Comparison of ENCODE assay signal across 13 cellular contexts in genomic region chr1:70140343-70140742, GRCh38.
DNase-seq lines count a peak whose midpoint lies in the region; ATAC-seq and TF ChIP-seq lines count a peak whose summit lies in the region.
"Had no signal": no experiment of that assay in that cellular context is flagged by ENCODE, and none has a peak within 500 bp of the region (broad histone marks: within the 10 kb centered on the region; RNA-seq: fewer than 3 reads in every experiment).

No MANE protein-coding gene starts in this region.

- H3K79me1 ChIP-seq in mesenchymal stem cell (replicated peaks; ENCODE audit: low read length, poor library complexity, severe bottlenecking), result no peaks in the 10 kb centered on the region

- intact Hi-C loops in left cardiac atrium (cut with DNase I), result no loop called here
- intact Hi-C loops in CD14-positive monocyte (cut with micrococcal nuclease), result no loop called here
- intact Hi-C loops in PC-9 (cut with micrococcal nuclease; ENCODE audit: unreplicated experiment), result no loop called here

- no peak overlapping the region for H4K8ac ChIP-seq in mesenchymal stem cell (ENCODE audit: low read length)

- H3F3A ChIP-seq in PC-9 (ENCODE audit: insufficient read depth, low read depth), result no peaks in the 10 kb centered on the region; the same call in 1 of the 2 replicates

- H3K4ac ChIP-seq in mesenchymal stem cell (ENCODE audit: low read depth in 1 of 2, low read length in 2 of 2), result no peak overlapping the region

- no peak overlapping the region for H2BK12ac ChIP-seq in mesenchymal stem cell (ENCODE audit: low read length in 2 of 2)

- no peaks in the 10 kb centered on the region; the same call in 1 of the 2 replicates for H4K20me1 ChIP-seq in PC-9 (ENCODE audit: insufficient read depth)

- H3K23ac ChIP-seq in mesenchymal stem cell (ENCODE audit: low read length in 2 of 2), result no peak overlapping the region

- no peak overlapping the region for H2BK15ac ChIP-seq in mesenchymal stem cell (ENCODE audit: low read depth, poor library complexity, severe bottlenecking)

- no peak overlapping the region for H3K4me3 ChIP-seq in right atrium auricular region
- H3K4me3 ChIP-seq in mesenchymal stem cell (ENCODE audit: insufficient read depth in 1 of 2, low read depth in 1 of 2, low read length in 2 of 2), result peak overlapping the region in 1 of 2 experiments; percentile 27
- no peak overlapping the region for H3K4me3 ChIP-seq in PC-9

- H3K36me3 ChIP-seq in right atrium auricular region (peaks cover 4% of the 10 kb centered on the region), mesenchymal stem cell (ENCODE audit: control insufficient read depth in 1 of 2, insufficient read depth in 2 of 2, low read depth in 1 of 2, low read length in 2 of 2) (peaks cover 0 to 3% of the 10 kb centered on the region in 2 experiments), PC-9 (ENCODE audit: low read depth) (no peaks in the 10 kb centered on the region)

- H3K18ac ChIP-seq in mesenchymal stem cell (ENCODE audit: low read depth in 1 of 2, low read length in 2 of 2), result no peak overlapping the region

- no TSS peak for BruUV-seq in PC-9 (replicated peaks; lab: Mats Ljungman, UMichigan)

- CTCF ChIA-PET in PC-9 (lab: Charles Lee), result no interaction called here

- DNase-seq in left cardiac atrium (no peak), right atrium auricular region (ENCODE audit: low spot score) (no peak), dermis blood vessel endothelial cell (peak; percentile 13), mesenchymal stem cell (peak; percentile 35), CD14-positive monocyte (ENCODE audit: low spot score) (no peak), COLO829 (ENCODE audit: low spot score) (no peak), PC-9 (no peak), GM13977 (ENCODE audit: low spot score) (no peak)
- DNase-seq: activated CD4-positive, alpha-beta T cell treated with anti-CD3 and anti-CD28 coated beads, Interleukin-2, amount 10 ng/mL, durations not matched to agents 7 days and 5 days; activated naive CD4-positive, alpha-beta T cell treated with Interleukin-2 at 50 U/mL for 16 hours; left colon; NCI-H748 treated with DMSO at 0.1 percent for 48 hours had no signal

- H3K27me3 ChIP-seq in right atrium auricular region (no peaks in the 10 kb centered on the region), mesenchymal stem cell (ENCODE audit: control insufficient read depth in 1 of 2, insufficient read depth in 1 of 2, low read length in 2 of 2) (no peaks in the 10 kb centered on the region), PC-9 (ENCODE audit: insufficient read depth, low read depth) (no peaks in the 10 kb centered on the region)

- POLR2A ChIA-PET in PC-9 (lab: Charles Lee; ENCODE audit: unreplicated experiment), result no interaction called here

- no peak overlapping the region for H2BK5ac ChIP-seq in mesenchymal stem cell (ENCODE audit: low read depth, low read length, poor library complexity, severe bottlenecking)

- no peaks in the 10 kb centered on the region for H3K4me1 Mint-ChIP-seq in CD14-positive monocyte
- H3K4me1 Mint-ChIP-seq: activated CD4-positive, alpha-beta T cell treated with anti-CD3 and anti-CD28 coated beads, Interleukin-2, amount 10 ng/mL, durations not matched to agents 7 days and 5 days had no signal

- H3K4me1 ChIP-seq in right atrium auricular region, result peaks cover 0 to 18% of the 10 kb centered on the region in 2 donors
- no peaks in the 10 kb centered on the region for H3K4me1 ChIP-seq in mesenchymal stem cell (ENCODE audit: control insufficient read depth, insufficient read depth, low read depth, low read length)
- no peaks in the 10 kb centered on the region for H3K4me1 ChIP-seq in PC-9 (replicated peaks; ENCODE audit: insufficient read depth)

- H3K9me3 Mint-ChIP-seq in CD14-positive monocyte, result no peaks in the 10 kb centered on the region
- H3K9me3 Mint-ChIP-seq: activated CD4-positive, alpha-beta T cell treated with anti-CD3 and anti-CD28 coated beads, Interleukin-2, amount 10 ng/mL, durations not matched to agents 7 days and 5 days had no signal

- no peak overlapping the region for H3K4me3 Mint-ChIP-seq in CD14-positive monocyte
- H3K4me3 Mint-ChIP-seq: activated CD4-positive, alpha-beta T cell treated with anti-CD3 and anti-CD28 coated beads, Interleukin-2, amount 10 ng/mL, durations not matched to agents 7 days and 5 days had no signal

- TF ChIP-seq CTCF in right atrium auricular region (IDR thresholded peaks at IDR 0.05) (no peak), CD14-positive monocyte (IDR thresholded peaks at IDR 0.05) (no peak), PC-9 (conservative IDR thresholded peaks at IDR 0.05) (no peak), GM13977 (IDR thresholded peaks at IDR 0.05; ENCODE audit: extremely low read depth, insufficient read depth, missing control alignments) (no peak)

- ATAC-seq in left cardiac atrium, result peak; percentile 77 to 82
- ATAC-seq: left colon had no signal

- H3K14ac ChIP-seq in mesenchymal stem cell (ENCODE audit: low read length in 2 of 2), result no peak overlapping the region

- peaks cover 0 to 3% (median 0%) of the 10 kb centered on the region in 3 donors for H3K27me3 Mint-ChIP-seq in CD14-positive monocyte (ENCODE audit: low read depth in 3 of 3)
- H3K27me3 Mint-ChIP-seq: progenitor cell of endocrine pancreas had no signal

- no peak overlapping the region for H4K91ac ChIP-seq in mesenchymal stem cell (ENCODE audit: low read length)

- no peak overlapping the region for H3K4me2 ChIP-seq in mesenchymal stem cell (ENCODE audit: low read length, poor library complexity, severe bottlenecking)
- H3K4me2 ChIP-seq in PC-9, result no peak overlapping the region

- H3K79me2 ChIP-seq in PC-9 (ENCODE audit: low read depth), result no peaks in the 10 kb centered on the region

- H2AFZ ChIP-seq in mesenchymal stem cell (ENCODE audit: low read depth, low read length), result no peak overlapping the region
- no peak overlapping the region for H2AFZ ChIP-seq in PC-9

- H3K9ac ChIP-seq in mesenchymal stem cell (ENCODE audit: low read length), result peak overlapping the region; percentile 66

- no peaks in the 10 kb centered on the region for H3K9me2 ChIP-seq in PC-9 (ENCODE audit: insufficient read depth)

- H3K9me3 ChIP-seq in right atrium auricular region, result no peaks in the 10 kb centered on the region
- H3K9me3 ChIP-seq in mesenchymal stem cell (ENCODE audit: control insufficient read depth, low read length), result no peaks in the 10 kb centered on the region
- no peaks in the 10 kb centered on the region for H3K9me3 ChIP-seq in PC-9 (ENCODE audit: insufficient read depth, low read depth)

- H3K27ac Mint-ChIP-seq in CD14-positive monocyte, result no peak overlapping the region
- H3K27ac Mint-ChIP-seq: activated CD4-positive, alpha-beta T cell treated with anti-CD3 and anti-CD28 coated beads, Interleukin-2, amount 10 ng/mL, durations not matched to agents 7 days and 5 days had no signal

- in situ Hi-C loops in GM13977 (cut with MboI; ENCODE audit: low pct_unique_long_range_greater_than_20kb, low sequenced_read_pairs, unreplicated experiment), result no loop called here

- no peak overlapping the region for H2AK5ac ChIP-seq in mesenchymal stem cell (ENCODE audit: low read length, severe bottlenecking)

- peaks cover 0 to 4% of the 10 kb centered on the region in 2 donors for H3K36me3 Mint-ChIP-seq in CD14-positive monocyte

- H3K27ac ChIP-seq in right atrium auricular region, result no peak overlapping the region
- H3K27ac ChIP-seq in mesenchymal stem cell (ENCODE audit: low read length, poor library complexity, severe bottlenecking), result no peak overlapping the region
- no peak overlapping the region for H3K27ac ChIP-seq in PC-9

- H2BK120ac ChIP-seq in mesenchymal stem cell (ENCODE audit: low read depth, low read length), result no peak overlapping the region

Comparison
In these comparisons a context has a peak if more than half of its experiments do, and no peak if none do; other contexts are left out.
1. DNase-seq: peak in dermis blood vessel endothelial cell (single experiment) and mesenchymal stem cell (single experiment); none in left cardiac atrium (single experiment), right atrium auricular region (single experiment), CD14-positive monocyte (single experiment), COLO829 (single experiment), PC-9 (0 of 2) and GM13977 (single experiment).